ENCODE assay signal across 8 cellular contexts in the genomic region with DNA sequence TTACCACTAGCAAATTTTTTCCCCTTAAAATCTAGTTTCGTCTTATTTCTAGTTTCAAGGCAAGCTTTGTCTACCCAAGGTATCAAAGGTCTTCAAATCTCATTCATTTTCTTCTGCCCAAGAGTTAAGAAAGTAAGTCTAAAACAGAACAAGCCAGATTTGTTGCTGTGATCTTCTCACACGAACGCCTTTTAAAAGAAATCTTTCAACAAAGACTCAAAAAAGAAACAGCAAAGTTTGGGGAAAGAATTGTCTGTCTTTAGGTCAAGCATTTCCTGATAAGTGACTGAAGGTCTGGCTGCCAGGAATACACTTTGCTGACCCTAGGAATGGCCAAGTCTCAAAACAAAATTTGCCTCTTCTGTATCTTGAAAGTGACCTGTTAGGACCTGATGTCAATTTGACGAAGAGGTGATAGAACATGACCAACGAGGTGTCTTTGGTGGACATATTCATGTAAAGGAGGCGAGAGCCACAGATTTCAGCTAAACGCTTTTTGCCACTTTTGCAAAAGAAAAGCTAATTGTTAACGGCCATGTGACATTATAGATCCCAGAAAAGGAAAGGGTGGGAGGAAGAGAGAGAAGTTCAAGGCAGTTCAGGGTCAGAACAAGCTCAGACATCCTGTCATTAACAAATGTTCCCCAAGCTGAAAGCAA. TPM values are rescaled to one million over a fixed set of nuclear protein-coding genes. Genes with fewer than 3 reads are reported as not detected.
DNase-seq lines count a peak whose midpoint lies in the region; ATAC-seq and TF ChIP-seq lines count a peak whose summit lies in the region.

No MANE protein-coding gene starts in this region.

- H3K4me3 ChIP-seq in AG10803 (ENCODE audit: low read length) (peak overlapping the region; percentile 94), H7 (ENCODE audit: insufficient read depth, low read depth, low read length) (peak overlapping the region; percentile 92), iPS-15b (ENCODE audit: low read depth, low read length) (peak overlapping the region; percentile 91)

- no peak for DNase-seq in AG10803 (ENCODE audit: low read depth)
- no peak for DNase-seq in H7
- no peak for DNase-seq in activated naive CD8-positive, alpha-beta T cell treated with anti-CD3 and anti-CD28 coated beads, Interleukin-2, amount 50 U/mL, for 24 hours
- peak in 1 of 2 donors; percentile 61 for DNase-seq in stimulated activated effector memory CD8-positive, alpha-beta T cell treated with anti-CD3 and anti-CD28 coated beads, Interleukin-12 subunit alpha, Interleukin-12 subunit beta, amount 100 ng/mL, for 72 hours (ENCODE audit: low spot score in 2 of 2)
- DNase-seq in NCI-H510A (lab: John Stamatoyannopoulos, UW): no peak

- ATAC-seq in activated naive CD8-positive, alpha-beta T cell treated with anti-CD3 and anti-CD28 coated beads, Interleukin-2, amount 50 U/mL, for 24 hours: peak; percentile 3
- no peak for ATAC-seq in stimulated activated effector memory CD8-positive, alpha-beta T cell treated with anti-CD3 and anti-CD28 coated beads, Interleukin-12 subunit alpha, Interleukin-12 subunit beta, amount 100 ng/mL, for 72 hours
- ATAC-seq in GM19452 (IDR thresholded peaks at IDR 0.05; ENCODE audit: unreplicated experiment): no peak
- no peak for ATAC-seq in HG03095 (IDR thresholded peaks at IDR 0.05; ENCODE audit: unreplicated experiment)

- TF ChIP-seq CTCF in AG10803 (conservative IDR thresholded peaks at IDR 0.05; ENCODE audit: low read length): no peak

- H3K9ac ChIP-seq in iPS-15b (ENCODE audit: low read depth, low read length): no peak overlapping the region

- peak overlapping the region; percentile 86 for H3K27ac Mint-ChIP-seq in activated naive CD8-positive, alpha-beta T cell treated with anti-CD3 and anti-CD28 coated beads, Interleukin-2, amount 50 U/mL, for 24 hours
- peak overlapping the region; percentile 92 for H3K27ac Mint-ChIP-seq in stimulated activated effector memory CD8-positive, alpha-beta T cell treated with anti-CD3 and anti-CD28 coated beads, Interleukin-12 subunit alpha, Interleukin-12 subunit beta, amount 100 ng/mL, for 72 hours

- H3K4me3 Mint-ChIP-seq in activated naive CD8-positive, alpha-beta T cell treated with anti-CD3 and anti-CD28 coated beads, Interleukin-2, amount 50 U/mL, for 24 hours: peak overlapping the region; percentile 90
- H3K4me3 Mint-ChIP-seq in stimulated activated effector memory CD8-positive, alpha-beta T cell treated with anti-CD3 and anti-CD28 coated beads, Interleukin-12 subunit alpha, Interleukin-12 subunit beta, amount 100 ng/mL, for 72 hours: peak overlapping the region; percentile 85

- H3K27me3 Mint-ChIP-seq in activated naive CD8-positive, alpha-beta T cell treated with anti-CD3 and anti-CD28 coated beads, Interleukin-2, amount 50 U/mL, for 24 hours: no peaks in the 10 kb centered on the region

- H3K36me3 Mint-ChIP-seq in activated naive CD8-positive, alpha-beta T cell treated with anti-CD3 and anti-CD28 coated beads, Interleukin-2, amount 50 U/mL, for 24 hours (ENCODE audit: low read depth): peaks cover 5% of the 10 kb centered on the region
- H3K36me3 Mint-ChIP-seq in stimulated activated effector memory CD8-positive, alpha-beta T cell treated with anti-CD3 and anti-CD28 coated beads, Interleukin-12 subunit alpha, Interleukin-12 subunit beta, amount 100 ng/mL, for 72 hours: peaks cover 27% of the 10 kb centered on the region

- no peaks in the 10 kb centered on the region for H3K9me3 ChIP-seq in iPS-15b (ENCODE audit: control insufficient read depth, insufficient read depth, low read length)

- H3K9me3 Mint-ChIP-seq in activated naive CD8-positive, alpha-beta T cell treated with anti-CD3 and anti-CD28 coated beads, Interleukin-2, amount 50 U/mL, for 24 hours: no peaks in the 10 kb centered on the region
- H3K9me3 Mint-ChIP-seq in stimulated activated effector memory CD8-positive, alpha-beta T cell treated with anti-CD3 and anti-CD28 coated beads, Interleukin-12 subunit alpha, Interleukin-12 subunit beta, amount 100 ng/mL, for 72 hours: no peaks in the 10 kb centered on the region

- peaks cover 64% of the 10 kb centered on the region for H3K4me1 Mint-ChIP-seq in activated naive CD8-positive, alpha-beta T cell treated with anti-CD3 and anti-CD28 coated beads, Interleukin-2, amount 50 U/mL, for 24 hours
- H3K4me1 Mint-ChIP-seq in stimulated activated effector memory CD8-positive, alpha-beta T cell treated with anti-CD3 and anti-CD28 coated beads, Interleukin-12 subunit alpha, Interleukin-12 subunit beta, amount 100 ng/mL, for 72 hours: peaks cover 29% of the 10 kb centered on the region

- H3K36me3 ChIP-seq in H7 (replicated peaks; ENCODE audit: control insufficient read depth, insufficient read depth, low read length): no peaks in the 10 kb centered on the region
- H3K36me3 ChIP-seq in iPS-15b (ENCODE audit: control insufficient read depth, insufficient read depth, low read length): peaks cover 2% of the 10 kb centered on the region

- peaks cover 17% of the 10 kb centered on the region for H3K4me1 ChIP-seq in iPS-15b (ENCODE audit: control insufficient read depth, insufficient read depth, low read length)

- H3K27me3 ChIP-seq in H7 (ENCODE audit: control insufficient read depth, insufficient read depth, low read length) (no peaks in the 10 kb centered on the region), iPS-15b (ENCODE audit: control insufficient read depth, insufficient read depth, low read length) (no peaks in the 10 kb centered on the region)

RNA-seq across cellular contexts. Expression of gene CDK17, which starts 1.7 kb away (rescaled TPM):
- 25.3 and 25.5 TPM in 2 replicates for total RNA-seq in H7 (2014; rRNA removed; shearing (Covaris generic))
